ENCODE assay signal across 9 cellular contexts in genomic region chr5:62720036-62720441, GRCh38.
A peak's percentile ranks its signal among the peaks of the same experiment; 100 is the strongest.
DNase-seq lines count a peak whose midpoint lies in the region; ATAC-seq and TF ChIP-seq lines count a peak whose summit lies in the region.
"Had no signal": no experiment of that assay in that cellular context is flagged by ENCODE, and none has a peak within 500 bp of the region (broad histone marks: within the 10 kb centered on the region; RNA-seq: fewer than 3 reads in every experiment).

No MANE protein-coding gene starts in this region.

- ATAC-seq in GM21786 (IDR thresholded peaks at IDR 0.05; ENCODE audit: unreplicated experiment) (peak; percentile 96), lower lobe of right lung (peak; percentile 50 to 67)

- H3K4me1 ChIP-seq in A673 (ENCODE audit: insufficient read depth, low read length, poor library complexity, severe bottlenecking) = no peaks in the 10 kb centered on the region
- no peaks in the 10 kb centered on the region for H3K4me1 ChIP-seq in lower lobe of right lung

- intact Hi-C loops in A673 (cut with micrococcal nuclease; ENCODE audit: unreplicated experiment) = no loop called here
- intact Hi-C loops in lower lobe of right lung (cut with DNase I) = no loop called here

- H3K4me1 Mint-ChIP-seq in activated CD4-positive, alpha-beta memory T cell treated with anti-CD3 and anti-CD28 coated beads, Interleukin-2, amount 10 ng/mL, durations not matched to agents 7 days and 5 days = no peaks in the 10 kb centered on the region
- H3K4me1 Mint-ChIP-seq: IgD-negative memory B cell had no signal

- TF ChIP-seq CTCF in A673 (conservative IDR thresholded peaks at IDR 0.05; ENCODE audit: low read depth, low read length) (peak; percentile 36), GM06990 (IDR thresholded peaks at IDR 0.05; ENCODE audit: insufficient read depth, low read length, poor library complexity, severe bottlenecking) (peak; percentile 63), lower lobe of right lung (IDR thresholded peaks at IDR 0.05) (no peak), coronary artery (IDR thresholded peaks at IDR 0.05) (no peak)

- CTCF ChIA-PET in A673 (lab: Charles Lee) = no interaction called here
- CTCF ChIA-PET in activated CD4-positive, alpha-beta memory T cell treated with anti-CD3 and anti-CD28 coated beads, Interleukin-2, amount 10 ng/mL, durations not matched to agents 7 days and 5 days (lab: Charles Lee) = interaction anchor here (1.2 to 1.4 kb wide), 2 partner anchors 16 to 260 kb away, joined by 3 read pairs; no protein-coding TSS in a partner anchor

- H3K4me3 Mint-ChIP-seq in activated CD4-positive, alpha-beta memory T cell treated with anti-CD3 and anti-CD28 coated beads, Interleukin-2, amount 10 ng/mL, durations not matched to agents 7 days and 5 days = no peak overlapping the region
- H3K4me3 Mint-ChIP-seq: IgD-negative memory B cell had no signal

- H3K27me3 Mint-ChIP-seq in activated CD4-positive, alpha-beta memory T cell treated with anti-CD3 and anti-CD28 coated beads, Interleukin-2, amount 10 ng/mL, durations not matched to agents 7 days and 5 days = peaks cover 44% of the 10 kb centered on the region

- H3K27ac ChIP-seq in A673 (ENCODE audit: low read depth, low read length, poor library complexity, severe bottlenecking) (no peak overlapping the region), lower lobe of right lung (no peak overlapping the region), coronary artery (no peak overlapping the region)

- H3K9me3 ChIP-seq in A673 (ENCODE audit: low read depth, low read length, poor library complexity, severe bottlenecking) (no peaks in the 10 kb centered on the region), lower lobe of right lung (no peaks in the 10 kb centered on the region)

- H3K36me3 ChIP-seq in A673 (ENCODE audit: insufficient read depth, low read length, poor library complexity, severe bottlenecking) (no peaks in the 10 kb centered on the region), GM06990 (ENCODE audit: control insufficient read depth, insufficient read depth, low read length) (no peaks in the 10 kb centered on the region), lower lobe of right lung (no peaks in the 10 kb centered on the region)

- H3K27me3 ChIP-seq in A673 (replicated peaks; ENCODE audit: insufficient read depth, low read depth, low read length, poor library complexity) (no peaks in the 10 kb centered on the region), GM06990 (replicated peaks; ENCODE audit: control insufficient read depth, insufficient read depth, low read length) (no peaks in the 10 kb centered on the region), lower lobe of right lung (ENCODE audit: low read depth) (no peaks in the 10 kb centered on the region)

- H3K36me3 Mint-ChIP-seq in activated CD4-positive, alpha-beta memory T cell treated with anti-CD3 and anti-CD28 coated beads, Interleukin-2, amount 10 ng/mL, durations not matched to agents 7 days and 5 days (ENCODE audit: low read depth) = no peaks in the 10 kb centered on the region
- H3K36me3 Mint-ChIP-seq: IgD-negative memory B cell had no signal

- BruUV-seq in A673 (replicated peaks; lab: Mats Ljungman, UMichigan) = no TSS peak

- POLR2A ChIA-PET in A673 (lab: Charles Lee; ENCODE audit: low non-redundant PET) = no interaction called here
- POLR2A ChIA-PET in activated CD4-positive, alpha-beta memory T cell treated with anti-CD3 and anti-CD28 coated beads, Interleukin-2, amount 10 ng/mL, durations not matched to agents 7 days and 5 days (lab: Charles Lee) = no interaction called here

- no peak overlapping the region for H3K27ac Mint-ChIP-seq in activated CD4-positive, alpha-beta memory T cell treated with anti-CD3 and anti-CD28 coated beads, Interleukin-2, amount 10 ng/mL, durations not matched to agents 7 days and 5 days

- DNase-seq in A673 (ENCODE audit: low spot score) = peak; percentile 28
- peak; percentile 43 for DNase-seq in GM06990 (ENCODE audit: extremely low read depth, insufficient read length)
- peak; percentile 55 for DNase-seq in HuH-7 (ENCODE audit: low spot score)
- peak; percentile 17 for DNase-seq in activated CD4-positive, alpha-beta memory T cell treated with anti-CD3 and anti-CD28 coated beads, Interleukin-2, amount 10 ng/mL, durations not matched to agents 7 days and 5 days
- DNase-seq in lower lobe of right lung = peak; percentile 53
- DNase-seq in coronary artery (ENCODE audit: low spot score) = no peak
- no peak for DNase-seq in NCI-H146 (lab: John Stamatoyannopoulos, UW)

- H3K9me3 Mint-ChIP-seq in activated CD4-positive, alpha-beta memory T cell treated with anti-CD3 and anti-CD28 coated beads, Interleukin-2, amount 10 ng/mL, durations not matched to agents 7 days and 5 days = no peaks in the 10 kb centered on the region

- no peak overlapping the region for H3K4me3 ChIP-seq in A673 (ENCODE audit: low read depth, low read length, poor library complexity, severe bottlenecking)
- no peak overlapping the region for H3K4me3 ChIP-seq in GM06990 (replicated peaks; ENCODE audit: low read depth, low read length)
- H3K4me3 ChIP-seq in lower lobe of right lung = no peak overlapping the region
- H3K4me3 ChIP-seq in coronary artery = no peak overlapping the region

Comparison
In these comparisons a context has a peak if more than half of its experiments do, and no peak if none do; other contexts are left out.
1. DNase-seq: peak in A673 (single experiment), GM06990 (single experiment), HuH-7 (single experiment), activated CD4-positive, alpha-beta memory T cell treated with anti-CD3 and anti-CD28 coated beads, Interleukin-2, amount 10 ng/mL, durations not matched to agents 7 days and 5 days (single experiment) and lower lobe of right lung (single experiment); none in coronary artery (single experiment) and NCI-H146 (single experiment).
2. CTCF ChIP-seq: peak in A673 (single experiment) and GM06990 (single experiment); none in lower lobe of right lung (single experiment) and coronary artery (single experiment).